ENCODE assay signal across 18 cellular contexts in genomic region chr5:62909331-62909730, GRCh38.
DNase-seq lines count a peak whose midpoint lies in the region; ATAC-seq and TF ChIP-seq lines count a peak whose summit lies in the region.
"Had no signal": no experiment of that assay in that cellular context is flagged by ENCODE, and none has a peak within 500 bp of the region (broad histone marks: within the 10 kb centered on the region; RNA-seq: fewer than 3 reads in every experiment).

No MANE protein-coding gene starts in this region.

- no peak overlapping the region for H3K4me2 ChIP-seq in GM23338
- H3K4me2 ChIP-seq: A549 had no signal

- H3K9me3 ChIP-seq in prostate gland = no peaks in the 10 kb centered on the region
- H3K9me3 ChIP-seq: A549 had no signal

- H3K27me3 Mint-ChIP-seq in GM23338 (ENCODE audit: insufficient read depth, low read depth, poor library complexity) = no peaks in the 10 kb centered on the region
- H3K27me3 Mint-ChIP-seq: CD4-positive, alpha-beta memory T cell had no signal

- ATAC-seq in GM23338 = no peak
- ATAC-seq: A549, HCT116 had no signal

- no peak for DNase-seq in GM23338 (ENCODE audit: low spot score)
- DNase-seq in epithelial cell of proximal tubule (ENCODE audit: low read depth) = peak; percentile 19
- DNase-seq in kidney tubule cell (ENCODE audit: low spot score) = peak; percentile 64
- no peak for DNase-seq in iPS-NIHi7 (ENCODE audit: extremely low spot score)
- DNase-seq in NCI-H1105 treated with DMSO at 0.1 percent for 48 hours (lab: John Stamatoyannopoulos, UW) = no peak
- DNase-seq in stimulated activated CD8-positive, alpha-beta memory T cell treated with anti-CD3 and anti-CD28 coated beads, Interleukin-4, amount 100 ng/mL, for 48 hours = no peak
- DNase-seq in prostate gland (ENCODE audit: low spot score) = no peak
- DNase-seq: 8988T; C1 segment of cervical spinal cord; Calu3; CD4-positive, alpha-beta memory T cell; COR-L47; DMS53; DMS79 treated with DMSO at 0.1 percent for 48 hours; GF-D8; H9 had no signal

- no peak for TF ChIP-seq POLR2A in prostate gland (IDR thresholded peaks at IDR 0.05)

- 57% methylated on average over 1 of the region's 1 CpG for WGBS in prostate gland

- H3K4me1 ChIP-seq in GM23338 (ENCODE audit: insufficient read depth) = peaks cover 7% of the 10 kb centered on the region; the same call in 1 of the 2 replicates
- H3K4me1 ChIP-seq in prostate gland (replicated peaks) = no peaks in the 10 kb centered on the region
- H3K4me1 ChIP-seq: A549 had no signal

- 0 out of 2 replicates have a peak, but pooled peaks cover 3% of the 10 kb centered on the region for H3K36me3 ChIP-seq in GM23338 (ENCODE audit: insufficient read depth)
- H3K36me3 ChIP-seq in prostate gland = no peaks in the 10 kb centered on the region

- no peak overlapping the region for H3K27ac ChIP-seq in GM23338 (ENCODE audit: low read depth)
- no peak overlapping the region for H3K27ac ChIP-seq in prostate gland
- H3K27ac ChIP-seq: A549 had no signal

- H3F3A ChIP-seq in GM23338 (replicated peaks; ENCODE audit: low read depth) = no peaks in the 10 kb centered on the region

- peaks cover 6% of the 10 kb centered on the region; the same call in 1 of the 3 replicates for H3K9me3 Mint-ChIP-seq in GM23338

- H3K79me2 ChIP-seq in GM23338 (replicated peaks; ENCODE audit: insufficient read depth) = no peaks in the 10 kb centered on the region

- H3K4me3 ChIP-seq in GM23338 (no peak overlapping the region), epithelial cell of proximal tubule (ENCODE audit: low read depth, low read length) (no peak overlapping the region), prostate gland (no peak overlapping the region)
- H3K4me3 ChIP-seq: A549 had no signal

- H3K27me3 ChIP-seq in GM23338 (ENCODE audit: insufficient read depth) (no peaks in the 10 kb centered on the region), prostate gland (replicated peaks; ENCODE audit: insufficient read depth) (no peaks in the 10 kb centered on the region)

- peaks cover 12% of the 10 kb centered on the region for H3K4me1 Mint-ChIP-seq in GM23338
- H3K4me1 Mint-ChIP-seq: CD4-positive, alpha-beta memory T cell had no signal

- TF ChIP-seq CTCF in GM23338 (conservative IDR thresholded peaks at IDR 0.05; ENCODE audit: low read depth in 2 of 2) (no peak), epithelial cell of proximal tubule (conservative IDR thresholded peaks at IDR 0.05; ENCODE audit: low read depth, low read length) (no peak), prostate gland (IDR thresholded peaks at IDR 0.05) (no peak)

- H3K27ac Mint-ChIP-seq in GM23338 = 0 out of 2 replicates have a peak overlapping the region, but pooled peaks have one; percentile 8
- H3K27ac Mint-ChIP-seq: CD4-positive, alpha-beta memory T cell; H9 had no signal

- no peak overlapping the region for H3K4me3 Mint-ChIP-seq in GM23338
- H3K4me3 Mint-ChIP-seq: CD4-positive, alpha-beta memory T cell; H9 had no signal

- no peaks in the 10 kb centered on the region for H4K20me1 ChIP-seq in GM23338 (replicated peaks; ENCODE audit: insufficient read depth)

- no peak overlapping the region for H2AFZ ChIP-seq in GM23338

- H3K9me2 ChIP-seq in GM23338 (ENCODE audit: insufficient read depth) = no peaks in the 10 kb centered on the region

- H3K36me3 Mint-ChIP-seq in GM23338 (ENCODE audit: low read depth) = no peaks in the 10 kb centered on the region
- H3K36me3 Mint-ChIP-seq: CD4-positive, alpha-beta memory T cell had no signal

- intact Hi-C loops in prostate gland (cut with DNase I) = no loop called here

TF ChIP-seq in GM23338, 12 proteins besides CTCF, POLR2A, EP300 and RAD21:
- TF ChIP-seq EZH2phosphoT487 (IDR thresholded peaks at IDR 0.05; ENCODE audit: unreplicated experiment) (no peak), EZH2 (IDR thresholded peaks at IDR 0.05; ENCODE audit: low read depth, unreplicated experiment) (no peak), JUNB (IDR thresholded peaks at IDR 0.05; ENCODE audit: unreplicated experiment) (no peak), ZNF114 (CRISPR knock-in tag; IDR thresholded peaks at IDR 0.05) (no peak), NANOG (IDR thresholded peaks at IDR 0.05; ENCODE audit: borderline replicate concordance) (no peak)
TF ChIP-seq in GM23338: peak in this region for 0.

Comparison
In these comparisons a context has a peak if more than half of its experiments do, and no peak if none do; other contexts are left out.
1. DNase-seq: peak in epithelial cell of proximal tubule (single experiment) and kidney tubule cell (single experiment); none in GM23338 (single experiment), iPS-NIHi7 (single experiment), NCI-H1105 treated with DMSO at 0.1 percent for 48 hours (single experiment), stimulated activated CD8-positive, alpha-beta memory T cell treated with anti-CD3 and anti-CD28 coated beads, Interleukin-4, amount 100 ng/mL, for 48 hours (single experiment) and prostate gland (single experiment).